Comparison of ENCODE assay signal across 11 cellular contexts in genomic region chr16:67858448-67858993, GRCh38. TPM values are rescaled to one million over a fixed set of nuclear protein-coding genes. Genes with fewer than 3 reads are reported as not detected.
DNase-seq lines count a peak whose midpoint lies in the region; ATAC-seq, FAIRE-seq and TF ChIP-seq lines count a peak whose summit lies in the region.
"Had no signal": no experiment of that assay in that cellular context is flagged by ENCODE, and none has a peak within 500 bp of the region (broad histone marks: within the 10 kb centered on the region; RNA-seq: fewer than 3 reads in every experiment).

No MANE protein-coding gene starts in this region.

- in situ Hi-C loops in GM23248 (cut with MboI) = no loop called here

- no peaks in the 10 kb centered on the region for H3K9me2 ChIP-seq in GM23248 (ENCODE audit: insufficient read depth)

- peak overlapping the region; percentile 78 for H3K4me2 ChIP-seq in GM23248 (ENCODE audit: unreplicated experiment)

- H3K27me3 Mint-ChIP-seq in activated T-helper 17 cell treated with anti-CD3 and anti-CD28 coated beads, Interleukin-2, amount 50 U/mL, for 72 hours = no peaks in the 10 kb centered on the region
- peaks cover 4% of the 10 kb centered on the region for H3K27me3 Mint-ChIP-seq in glutamatergic neuron (ENCODE audit: unreplicated experiment)
- H3K27me3 Mint-ChIP-seq in stimulated activated memory B cell treated with anti-CD40 and anti-IgM and Interleukin-4, amounts not matched to agents 10 μg/mL and 1 μg/mL and 100 μg/mL, for 72 hours = no peaks in the 10 kb centered on the region

- peaks cover 41% of the 10 kb centered on the region for H3K36me3 Mint-ChIP-seq in activated T-helper 17 cell treated with anti-CD3 and anti-CD28 coated beads, Interleukin-2, amount 50 U/mL, for 72 hours (ENCODE audit: low read depth)
- H3K36me3 Mint-ChIP-seq in glutamatergic neuron (ENCODE audit: unreplicated experiment) = no peaks in the 10 kb centered on the region
- H3K36me3 Mint-ChIP-seq in stimulated activated memory B cell treated with anti-CD40 and anti-IgM and Interleukin-4, amounts not matched to agents 10 μg/mL and 1 μg/mL and 100 μg/mL, for 72 hours = peaks cover 6% of the 10 kb centered on the region

- FAIRE-seq in urothelium cell line (lab: Jason Lieb, UNC) = no peak
- FAIRE-seq: bronchial epithelial cell had no signal

- WGBS in GM23248 (ENCODE audit: low coverage in 1 of 2, low lambda C conversion rate in 2 of 2, missing lambda C conversion rate in 2 of 2), 2 experiments = 55 to 58% methylated on average over 5 of the region's 5 CpGs
- whole genome bisulfite sequencing in psoas muscle, 3 donors = 43 to 68% (median 49%) methylated on average over 5 of the region's 5 CpGs

- H3K36me3 ChIP-seq in GM23248 (ENCODE audit: low read depth) (peaks cover 4% of the 10 kb centered on the region; the same call in 1 of the 2 replicates), psoas muscle (ENCODE audit: insufficient read depth in 1 of 2, low read depth in 1 of 2) (peaks cover 0 to 14% of the 10 kb centered on the region in 2 donors)

- no peak for ATAC-seq in activated T-helper 17 cell treated with anti-CD3 and anti-CD28 coated beads, Interleukin-2, amount 50 U/mL, for 72 hours (replicated peaks)
- peak in 2 of 4 donors; percentile 5 to 12 for ATAC-seq in psoas muscle
- ATAC-seq in stimulated activated memory B cell treated with anti-CD40 and anti-IgM and Interleukin-4, amounts not matched to agents 10 μg/mL and 1 μg/mL and 100 μg/mL, for 72 hours = no peak

- peak overlapping the region; percentile 100 for H3K27ac ChIP-seq in GM23248
- H3K27ac ChIP-seq in psoas muscle = peak overlapping the region; percentile 87

- peaks cover 96% of the 10 kb centered on the region for H3K79me2 ChIP-seq in GM23248 (ENCODE audit: insufficient read depth)

- peak overlapping the region; percentile 93 for H3K27ac Mint-ChIP-seq in activated T-helper 17 cell treated with anti-CD3 and anti-CD28 coated beads, Interleukin-2, amount 50 U/mL, for 72 hours
- H3K27ac Mint-ChIP-seq in glutamatergic neuron (ENCODE audit: unreplicated experiment) = peak overlapping the region; percentile 55
- H3K27ac Mint-ChIP-seq in stimulated activated memory B cell treated with anti-CD40 and anti-IgM and Interleukin-4, amounts not matched to agents 10 μg/mL and 1 μg/mL and 100 μg/mL, for 72 hours = no peak overlapping the region

- H3K4me3 ChIP-seq in GM23248 = peak overlapping the region; percentile 46
- no peak overlapping the region for H3K4me3 ChIP-seq in psoas muscle

- no peaks in the 10 kb centered on the region for H3K9me3 ChIP-seq in GM23248 (ENCODE audit: low read depth)
- H3K9me3 ChIP-seq in psoas muscle = no peaks in the 10 kb centered on the region

- DNase-seq in GM23248 (peak; percentile 54), glutamatergic neuron (no peak), psoas muscle (peak in 1 of 2 donors; percentile 38), urothelium cell line (ENCODE audit: low spot score) (no peak), GF-D8 (lab: John Stamatoyannopoulos, UW) (no peak)
- DNase-seq in effector CD8-positive, alpha-beta T cell (lab: John Stamatoyannopoulos, UW) = no peak
- DNase-seq: MM.1S had no signal

- no peaks in the 10 kb centered on the region for H3K27me3 ChIP-seq in GM23248 (replicated peaks; ENCODE audit: insufficient read depth)
- no peaks in the 10 kb centered on the region for H3K27me3 ChIP-seq in psoas muscle (ENCODE audit: insufficient read depth in 3 of 3, low read length in 2 of 3)

- H3K4me3 Mint-ChIP-seq in activated T-helper 17 cell treated with anti-CD3 and anti-CD28 coated beads, Interleukin-2, amount 50 U/mL, for 72 hours = no peak overlapping the region
- no peak overlapping the region for H3K4me3 Mint-ChIP-seq in glutamatergic neuron (ENCODE audit: unreplicated experiment)
- H3K4me3 Mint-ChIP-seq in stimulated activated memory B cell treated with anti-CD40 and anti-IgM and Interleukin-4, amounts not matched to agents 10 μg/mL and 1 μg/mL and 100 μg/mL, for 72 hours = no peak overlapping the region

- intact Hi-C loops in psoas muscle (cut with DNase I) = no loop called here

- H2AFZ ChIP-seq in GM23248 = no peak overlapping the region

- peaks cover 18% of the 10 kb centered on the region for H3K4me1 Mint-ChIP-seq in activated T-helper 17 cell treated with anti-CD3 and anti-CD28 coated beads, Interleukin-2, amount 50 U/mL, for 72 hours
- H3K4me1 Mint-ChIP-seq in glutamatergic neuron (ENCODE audit: low read depth, unreplicated experiment) = peaks cover 31% of the 10 kb centered on the region
- H3K4me1 Mint-ChIP-seq in stimulated activated memory B cell treated with anti-CD40 and anti-IgM and Interleukin-4, amounts not matched to agents 10 μg/mL and 1 μg/mL and 100 μg/mL, for 72 hours = peaks cover 50% of the 10 kb centered on the region

- TF ChIP-seq CTCF in glutamatergic neuron (IDR thresholded peaks at IDR 0.05; ENCODE audit: partially characterized antibody, unreplicated experiment) = no peak
- TF ChIP-seq CTCF in psoas muscle (IDR thresholded peaks at IDR 0.05) = no peak

- H3K4me1 ChIP-seq in GM23248 (ENCODE audit: insufficient read depth) = peaks cover 52% of the 10 kb centered on the region
- peaks cover 87% of the 10 kb centered on the region for H3K4me1 ChIP-seq in psoas muscle

- no peaks in the 10 kb centered on the region for H3K9me3 Mint-ChIP-seq in activated T-helper 17 cell treated with anti-CD3 and anti-CD28 coated beads, Interleukin-2, amount 50 U/mL, for 72 hours
- H3K9me3 Mint-ChIP-seq in glutamatergic neuron (ENCODE audit: unreplicated experiment) = peaks cover 3% of the 10 kb centered on the region
- no peaks in the 10 kb centered on the region for H3K9me3 Mint-ChIP-seq in stimulated activated memory B cell treated with anti-CD40 and anti-IgM and Interleukin-4, amounts not matched to agents 10 μg/mL and 1 μg/mL and 100 μg/mL, for 72 hours

- peaks cover 58% of the 10 kb centered on the region for H3F3A ChIP-seq in GM23248 (ENCODE audit: insufficient read depth)

- peaks cover 17% of the 10 kb centered on the region; the same call in 1 of the 2 replicates for H4K20me1 ChIP-seq in GM23248 (ENCODE audit: insufficient read depth)

- H3K9ac ChIP-seq in GM23248 = peak overlapping the region; percentile 96

RNA-seq across cellular contexts. Expression of gene CENPT, which starts 11.0 kb away (rescaled TPM):
- 53.4 and 59.4 TPM in 2 replicates for total RNA-seq in GM23248 (2014; rRNA removed; shearing (Covaris generic))
- polyA plus RNA-seq in GM23248 (2016; fragmentation: Nextera tagmentation; extraction: Ambion mirVana) = 54.0 and 63.1 TPM in 2 replicates
- 10 to 100 TPM; 61.4 to 64.2 TPM for total RNA-seq in activated T-helper 17 cell treated with anti-CD3 and anti-CD28 coated beads, Interleukin-2, amount 50 U/mL, for 72 hours
- total RNA-seq in glutamatergic neuron (ENCODE audit: unreplicated experiment) = 153 TPM
- 10 to 100 TPM; 17.2 to 26.4 (median 19.2) TPM for total RNA-seq in psoas muscle
- polyA plus RNA-seq in psoas muscle = 10 to 100 TPM; 13.8 to 19.9 (median 19.9) TPM

RNA-seq across cellular contexts. Expression of gene NUTF2, which starts 11.8 kb away (rescaled TPM):
- total RNA-seq in GM23248 (2014; rRNA removed; shearing (Covaris generic)) = 52.9 and 119 TPM in 2 replicates
- 268 and 280 TPM in 2 replicates for polyA plus RNA-seq in GM23248 (2016; fragmentation: Nextera tagmentation; extraction: Ambion mirVana)
- 100 to 1,000 TPM in 1 of 2 donors, 10 to 100 TPM in 1; 82.9 to 175 TPM for total RNA-seq in activated T-helper 17 cell treated with anti-CD3 and anti-CD28 coated beads, Interleukin-2, amount 50 U/mL, for 72 hours
- 196 TPM for total RNA-seq in glutamatergic neuron (ENCODE audit: unreplicated experiment)
- total RNA-seq in psoas muscle = 100 to 1,000 TPM in 2 of 4 donors, 10 to 100 TPM in 2; 77.4 to 104 (median 96.8) TPM
- polyA plus RNA-seq in psoas muscle = 100 to 1,000 TPM; 129 to 170 (median 134) TPM

RNA-seq across cellular contexts. Expression of gene EDC4, which starts 14.3 kb away (rescaled TPM):
- 37.7 and 48.5 TPM in 2 replicates for total RNA-seq in GM23248 (2014; rRNA removed; shearing (Covaris generic))
- polyA plus RNA-seq in GM23248 (2016; fragmentation: Nextera tagmentation; extraction: Ambion mirVana) = 39.9 and 41.3 TPM in 2 replicates
- total RNA-seq in activated T-helper 17 cell treated with anti-CD3 and anti-CD28 coated beads, Interleukin-2, amount 50 U/mL, for 72 hours = 100 to 1,000 TPM; 101 to 137 TPM
- total RNA-seq in glutamatergic neuron (ENCODE audit: unreplicated experiment) = 142 TPM
- total RNA-seq in psoas muscle = 10 to 100 TPM; 33.8 to 52.1 (median 42.1) TPM
- 10 to 100 TPM; 21.1 to 32.2 (median 23.8) TPM for polyA plus RNA-seq in psoas muscle

RNA-seq across cellular contexts. Expression of gene THAP11, which starts 16.4 kb away (rescaled TPM):
- total RNA-seq in GM23248 (2014; rRNA removed; shearing (Covaris generic)) = 27.9 and 37.9 TPM in 2 replicates
- polyA plus RNA-seq in GM23248 (2016; fragmentation: Nextera tagmentation; extraction: Ambion mirVana) = 23.4 and 23.6 TPM in 2 replicates
- 10 to 100 TPM; 29.9 to 51.6 TPM for total RNA-seq in activated T-helper 17 cell treated with anti-CD3 and anti-CD28 coated beads, Interleukin-2, amount 50 U/mL, for 72 hours
- 23.1 TPM for total RNA-seq in glutamatergic neuron (ENCODE audit: unreplicated experiment)
- total RNA-seq in psoas muscle = 10 to 100 TPM; 30.2 to 37.8 (median 35.0) TPM
- 10 to 100 TPM; 31.9 to 78.6 (median 35.0) TPM for polyA plus RNA-seq in psoas muscle

RNA-seq across cellular contexts. Expression of gene NRN1L, which starts 26.2 kb away (rescaled TPM):
- not detected in 2 replicates for total RNA-seq in GM23248 (2014; rRNA removed; shearing (Covaris generic))
- polyA plus RNA-seq in GM23248 (2016; fragmentation: Nextera tagmentation; extraction: Ambion mirVana) (not detected in 2 replicates), psoas muscle (under 1 TPM; 0.23 to 0.38 (median 0.37) TPM)
- total RNA-seq in activated T-helper 17 cell treated with anti-CD3 and anti-CD28 coated beads, Interleukin-2, amount 50 U/mL, for 72 hours = 1 to 10 TPM in 1 of 2 donors, not detected in 1; 1.2 TPM
- total RNA-seq in glutamatergic neuron (ENCODE audit: unreplicated experiment) (1.0 TPM), psoas muscle (1 to 10 TPM in 1 of 4 donors, under 1 TPM in 1, not detected in 2; 0.77 to 1.1 TPM)
- total RNA-seq: bronchial epithelial cell, temporal lobe had no signal
